25 cellular contexts compared by ENCODE assay signal in the genomic region with DNA sequence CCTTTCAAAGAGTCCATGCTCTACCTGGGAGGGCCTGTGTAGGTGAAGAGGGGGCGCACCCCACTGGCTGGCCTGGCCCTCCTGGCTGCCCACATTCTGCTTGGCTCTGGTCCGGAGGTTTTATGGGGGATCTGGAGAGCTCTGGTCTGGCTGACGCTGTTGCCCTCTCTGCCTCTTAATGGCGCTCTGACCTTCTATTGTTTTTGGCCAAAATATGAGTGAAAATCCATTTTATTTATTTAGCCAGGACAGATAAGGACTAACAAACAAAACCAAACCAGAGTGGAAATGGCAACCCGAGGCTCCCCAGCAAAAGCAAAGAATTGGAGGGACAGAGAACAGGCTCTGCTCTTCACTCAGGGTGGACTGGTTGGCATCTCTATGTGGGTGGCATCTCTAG.
"Had no signal": no experiment of that assay in that cellular context is flagged by ENCODE, and none has a peak within 500 bp of the region (broad histone marks: within the 10 kb centered on the region; RNA-seq: fewer than 3 reads in every experiment).

No MANE protein-coding gene starts in this region.

- H3K4me3 ChIP-seq: colonic mucosa, gastrocnemius medialis, left lung, prostate gland, right atrium auricular region, testis, tibial artery had no signal

- H3K36me3 Mint-ChIP-seq: type B pancreatic cell had no signal

- H3K9me3 ChIP-seq: colonic mucosa, gastrocnemius medialis, left lung, prostate gland, right atrium auricular region, testis, tibial artery had no signal

- DNase-seq: colonic mucosa; effector CD8-positive, alpha-beta T cell; endodermal cell; foreskin fibroblast; gastrocnemius medialis; head of caudate nucleus; kidney; left lung; midbrain; naive thymus-derived CD8-positive, alpha-beta T cell; nephron progenitor cell; nucleus accumbens; stimulated activated CD4-positive, alpha-beta T cell treated with anti-CD3 and anti-CD28 coated beads, Interleukin-4, amount 100 ng/mL, for 4 hours; stimulated activated naive CD8-positive, alpha-beta T cell treated with anti-CD3 and anti-CD28 coated beads, Interleukin-15, Interleukin-2, amounts not matched to agents 100 U/mL and 50 U/mL, for 24 hours; substantia nigra; testis; tibial artery had no signal

- H3K4me1 ChIP-seq: colonic mucosa, left lung, prostate gland, tibial artery had no signal

- H3K36me3 ChIP-seq: colonic mucosa, gastrocnemius medialis, left lung, prostate gland, right atrium auricular region, tibial artery had no signal

- H3K27ac ChIP-seq: colonic mucosa, epithelial cell of prostate, gastrocnemius medialis, left lung, prostate gland, right atrium auricular region, testis, tibial artery had no signal

- H3K9me3 Mint-ChIP-seq: dendritic cell treated with granulocyte-macrophage colony-stimulating factor and Interleukin-4, amounts not matched to agents 40 ng/mL and 50 ng/mL, for 4 days; endodermal cell; naive thymus-derived CD8-positive, alpha-beta T cell; nephron progenitor cell; stimulated activated memory B cell treated with anti-CD40 and anti-IgM and Interleukin-4, amounts not matched to agents 10 μg/mL and 1 μg/mL and 100 μg/mL, for 72 hours; type B pancreatic cell had no signal

- ATAC-seq: esophagus mucosa; gastrocnemius medialis; left lung; naive thymus-derived CD8-positive, alpha-beta T cell; sciatic nerve; stimulated activated memory B cell treated with anti-CD40 and anti-IgM and Interleukin-4, amounts not matched to agents 10 μg/mL and 1 μg/mL and 100 μg/mL, for 72 hours; stimulated activated naive CD8-positive, alpha-beta T cell treated with anti-CD3 and anti-CD28 coated beads, Interleukin-15, Interleukin-2, amounts not matched to agents 100 U/mL and 50 U/mL, for 24 hours had no signal

- H3K27me3 ChIP-seq: colonic mucosa, gastrocnemius medialis, left lung, right atrium auricular region, testis, tibial artery had no signal

- H3K27me3 Mint-ChIP-seq: dendritic cell treated with granulocyte-macrophage colony-stimulating factor and Interleukin-4, amounts not matched to agents 40 ng/mL and 50 ng/mL, for 4 days; naive thymus-derived CD8-positive, alpha-beta T cell; stimulated activated memory B cell treated with anti-CD40 and anti-IgM and Interleukin-4, amounts not matched to agents 10 μg/mL and 1 μg/mL and 100 μg/mL, for 72 hours; type B pancreatic cell had no signal

- H3K4me3 Mint-ChIP-seq: dendritic cell treated with granulocyte-macrophage colony-stimulating factor and Interleukin-4, amounts not matched to agents 40 ng/mL and 50 ng/mL, for 4 days; endodermal cell; naive thymus-derived CD8-positive, alpha-beta T cell; nephron progenitor cell; stimulated activated memory B cell treated with anti-CD40 and anti-IgM and Interleukin-4, amounts not matched to agents 10 μg/mL and 1 μg/mL and 100 μg/mL, for 72 hours; type B pancreatic cell had no signal

- H3K27ac Mint-ChIP-seq: dendritic cell treated with granulocyte-macrophage colony-stimulating factor and Interleukin-4, amounts not matched to agents 40 ng/mL and 50 ng/mL, for 4 days; endodermal cell; naive thymus-derived CD8-positive, alpha-beta T cell; nephron progenitor cell; type B pancreatic cell had no signal
